Comparison of ENCODE assay signal across 18 cellular contexts in genomic region chr6:170053966-170054661, GRCh38.
DNase-seq lines count a peak whose midpoint lies in the region; ATAC-seq, FAIRE-seq and TF ChIP-seq lines count a peak whose summit lies in the region.
"Had no signal": no experiment of that assay in that cellular context is flagged by ENCODE, and none has a peak within 500 bp of the region (broad histone marks: within the 10 kb centered on the region; RNA-seq: fewer than 3 reads in every experiment).

No MANE protein-coding gene starts in this region.

- no peaks in the 10 kb centered on the region for H3K9me3 ChIP-seq in Peyer's patch
- no peaks in the 10 kb centered on the region for H3K9me3 ChIP-seq in sigmoid colon
- no peaks in the 10 kb centered on the region for H3K9me3 ChIP-seq in gastrocnemius medialis
- H3K9me3 ChIP-seq in vagina, result no peaks in the 10 kb centered on the region

- peaks cover 0 to 2% of the 10 kb centered on the region in 2 donors for H3K27me3 Mint-ChIP-seq in T-cell
- H3K27me3 Mint-ChIP-seq: CD4-positive, alpha-beta T cell had no signal

- DNase-seq in Peyer's patch (peak in 2 of 3 donors; percentile 25 to 37), bronchial epithelial cell (ENCODE audit: low read depth) (no peak), left lobe of liver (ENCODE audit: low spot score) (peak; percentile 29), sigmoid colon (peak; percentile 40), T-cell (no peak), gastrocnemius medialis (no peak), vagina (ENCODE audit: extremely low spot score in 2 of 2) (no peak)
- DNase-seq: DMS79 treated with DMSO at 0.1 percent for 48 hours, NCI-H2029 treated with DMSO at 0.1 percent for 48 hours, NCI-H510A treated with DMSO at 0.1 percent for 48 hours had no signal

- FAIRE-seq in bronchial epithelial cell (lab: Jason Lieb, UNC), result peak; percentile 18
- FAIRE-seq: D721Med, G401.6, GM12892, RCC 7860 had no signal

- H3K4me3 Mint-ChIP-seq in T-cell, result no peak overlapping the region
- H3K4me3 Mint-ChIP-seq: B cell; CD4-positive, alpha-beta T cell; GM23338; IgD-negative memory B cell had no signal

- TF ChIP-seq CTCF in Peyer's patch (IDR thresholded peaks at IDR 0.05) (no peak), bronchial epithelial cell (IDR thresholded peaks at IDR 0.05; ENCODE audit: insufficient read depth, low read length, severe bottlenecking) (no peak), sigmoid colon (IDR thresholded peaks at IDR 0.05) (no peak), gastrocnemius medialis (IDR thresholded peaks at IDR 0.05 in 4 of 5, conservative IDR thresholded peaks at IDR 0.05 in 1 of 5) (no peak), vagina (IDR thresholded peaks at IDR 0.05) (no peak)

- H3K9me3 Mint-ChIP-seq in T-cell, result no peaks in the 10 kb centered on the region
- H3K9me3 Mint-ChIP-seq: CD4-positive, alpha-beta T cell; IgD-negative memory B cell had no signal

- ATAC-seq in left lobe of liver (no peak), T-cell (replicated peaks in 1 of 4) (no peak), gastrocnemius medialis (no peak)
- ATAC-seq: GM23338 had no signal

- TF ChIP-seq POLR2A in Peyer's patch (IDR thresholded peaks at IDR 0.05), result no peak
- no peak for TF ChIP-seq POLR2A in sigmoid colon (IDR thresholded peaks at IDR 0.05)
- TF ChIP-seq POLR2A in gastrocnemius medialis (IDR thresholded peaks at IDR 0.05), result no peak
- no peak for TF ChIP-seq POLR2A in vagina (IDR thresholded peaks at IDR 0.05)

- H3K4me1 ChIP-seq in Peyer's patch, result no peaks in the 10 kb centered on the region
- peaks cover 0 to 28% (median 16%) of the 10 kb centered on the region in 4 donors for H3K4me1 ChIP-seq in sigmoid colon
- H3K4me1 ChIP-seq in gastrocnemius medialis, result peaks cover 13 to 20% of the 10 kb centered on the region in 2 donors
- peaks cover 14% of the 10 kb centered on the region for H3K4me1 ChIP-seq in vagina

- no peaks in the 10 kb centered on the region for H3K36me3 Mint-ChIP-seq in T-cell
- H3K36me3 Mint-ChIP-seq: IgD-negative memory B cell had no signal

- H3K27ac ChIP-seq in Peyer's patch (no peak overlapping the region), sigmoid colon (no peak overlapping the region), gastrocnemius medialis (no peak overlapping the region), vagina (no peak overlapping the region)

- H3K36me3 ChIP-seq in Peyer's patch (no peaks in the 10 kb centered on the region), bronchial epithelial cell (ENCODE audit: control insufficient read depth, insufficient read depth, low read length) (no peaks in the 10 kb centered on the region), sigmoid colon (no peaks in the 10 kb centered on the region), gastrocnemius medialis (no peaks in the 10 kb centered on the region), vagina (no peaks in the 10 kb centered on the region)

- no peak for TF ChIP-seq EP300 in sigmoid colon (IDR thresholded peaks at IDR 0.05)

- intact Hi-C loops in sigmoid colon (cut with DNase I) (loop anchor here (5.0 kb wide), 1 partner anchor 92 kb away; no protein-coding TSS in a partner anchor), gastrocnemius medialis (cut with DNase I; ENCODE audit: low total_unique reads) (no loop called here), vagina (cut with DNase I) (no loop called here)

- no peak overlapping the region for H3K4me3 ChIP-seq in Peyer's patch
- H3K4me3 ChIP-seq in bronchial epithelial cell (ENCODE audit: low read depth, low read length), result no peak overlapping the region
- H3K4me3 ChIP-seq in sigmoid colon, result no peak overlapping the region
- no peak overlapping the region for H3K4me3 ChIP-seq in gastrocnemius medialis
- H3K4me3 ChIP-seq in vagina, result no peak overlapping the region
- H3K4me3 ChIP-seq: GM23338 had no signal

- H3K4me1 Mint-ChIP-seq in T-cell, result peaks cover 0 to under 1% (median 0%) of the 10 kb centered on the region in 3 donors
- H3K4me1 Mint-ChIP-seq: B cell, GM23338 had no signal

- POLR2A ChIA-PET in T-cell (lab: Charles Lee), result no interaction called here

- CTCF ChIA-PET in T-cell (lab: Charles Lee), result no interaction called here

- in situ Hi-C loops in gastrocnemius medialis (cut with MboI; ENCODE audit: low sequenced_read_pairs in 4 of 4), result no loop called here

- WGBS in sigmoid colon, 2 donors, result 88 to 91% methylated on average over 18 of the region's 18 CpGs

- H3K27me3 ChIP-seq in Peyer's patch, result no peaks in the 10 kb centered on the region
- no peaks in the 10 kb centered on the region for H3K27me3 ChIP-seq in bronchial epithelial cell (ENCODE audit: control insufficient read depth, insufficient read depth, low read length)
- H3K27me3 ChIP-seq in sigmoid colon, result no peaks in the 10 kb centered on the region
- H3K27me3 ChIP-seq in gastrocnemius medialis, result peaks cover 0 to 5% (median 0%) of the 10 kb centered on the region in 3 donors
- H3K27me3 ChIP-seq in vagina, result no peaks in the 10 kb centered on the region

- no peak overlapping the region for H3K27ac Mint-ChIP-seq in T-cell
- H3K27ac Mint-ChIP-seq: B cell; CD4-positive, alpha-beta T cell; GM23338; IgD-negative memory B cell had no signal

Comparison
In these comparisons a context has a peak if more than half of its experiments do, and no peak if none do; other contexts are left out.
1. DNase-seq: peak in Peyer's patch (2 of 3), left lobe of liver (single experiment) and sigmoid colon (single experiment); none in bronchial epithelial cell (single experiment), T-cell (0 of 34), gastrocnemius medialis (0 of 2) and vagina (0 of 2).